Comparison of ENCODE assay signal across 13 cellular contexts in genomic region chr6:5174756-5175155, GRCh38.
DNase-seq lines count a peak whose midpoint lies in the region; ATAC-seq, FAIRE-seq and TF ChIP-seq lines count a peak whose summit lies in the region.
"Had no signal": no experiment of that assay in that cellular context is flagged by ENCODE, and none has a peak within 500 bp of the region (broad histone marks: within the 10 kb centered on the region; RNA-seq: fewer than 3 reads in every experiment).

No MANE protein-coding gene starts in this region.

- no peaks in the 10 kb centered on the region for H3K36me3 ChIP-seq in CD4-positive, CD25-positive, alpha-beta regulatory T cell (ENCODE audit: control insufficient read depth, insufficient read depth, low read length)
- H3K36me3 ChIP-seq in HepG2 (replicated peaks in 1 of 2; ENCODE audit: control insufficient read depth in 1 of 2, insufficient read depth in 2 of 2, low read length in 2 of 2) = 0 out of 5 replicates have a peak, but pooled peaks cover 0 to 1% of the 10 kb centered on the region in 2 experiments
- H3K36me3 ChIP-seq: colonic mucosa had no signal

- no peak overlapping the region for H2AFZ ChIP-seq in HepG2 (ENCODE audit: low read length)

- H3K36me3 Mint-ChIP-seq in CD4-positive, CD25-positive, alpha-beta regulatory T cell = no peaks in the 10 kb centered on the region
- peaks cover 6% of the 10 kb centered on the region for H3K36me3 Mint-ChIP-seq in T-helper 1 cell treated with Interleukin-12 subunit alpha and Interleukin-12 subunit beta and Interleukin-4 antibody, amounts not matched to agents 30 μg/mL and 1 μg/mL, for 36 hours (ENCODE audit: low read depth)
- no peaks in the 10 kb centered on the region for H3K36me3 Mint-ChIP-seq in CD14-positive monocyte

- TF ChIP-seq POLR2A in HepG2 (IDR thresholded peaks at IDR 0.05; ENCODE audit: insufficient read depth in 1 of 2, low read depth in 2 of 2, low read length in 2 of 2) = no peak

- peak overlapping the region; percentile 10 to 82 (median 72) for H3K4me3 Mint-ChIP-seq in CD4-positive, CD25-positive, alpha-beta regulatory T cell
- H3K4me3 Mint-ChIP-seq in T-helper 1 cell treated with Interleukin-12 subunit alpha and Interleukin-12 subunit beta and Interleukin-4 antibody, amounts not matched to agents 30 μg/mL and 1 μg/mL, for 36 hours = peak overlapping the region; percentile 56
- H3K4me3 Mint-ChIP-seq in CD14-positive monocyte = no peak overlapping the region

- no peaks in the 10 kb centered on the region for H3K27me3 ChIP-seq in CD4-positive, CD25-positive, alpha-beta regulatory T cell (ENCODE audit: control insufficient read depth, insufficient read depth, low read length)
- H3K27me3 ChIP-seq in HepG2 (ENCODE audit: control insufficient read depth in 1 of 2, insufficient read depth in 2 of 2, low read length in 2 of 2) = no peaks in the 10 kb centered on the region
- H3K27me3 ChIP-seq: colonic mucosa had no signal

- H3K4me3 ChIP-seq in CD4-positive, CD25-positive, alpha-beta regulatory T cell (ENCODE audit: low read depth, low read length) = peak overlapping the region; percentile 75
- H3K4me3 ChIP-seq in HepG2 (replicated peaks in 1 of 3; ENCODE audit: insufficient read depth in 1 of 3, low read depth in 2 of 3, low read length in 3 of 3) = no peak overlapping the region
- H3K4me3 ChIP-seq: colonic mucosa had no signal

- no peaks in the 10 kb centered on the region for H3K9me3 ChIP-seq in CD4-positive, CD25-positive, alpha-beta regulatory T cell (ENCODE audit: control insufficient read depth in 2 of 2, low read length in 2 of 2)
- H3K9me3 ChIP-seq in HepG2 (ENCODE audit: low read length) = no peaks in the 10 kb centered on the region
- H3K9me3 ChIP-seq: colonic mucosa had no signal

- H3K4me1 Mint-ChIP-seq in CD4-positive, CD25-positive, alpha-beta regulatory T cell = peaks cover 21 to 64% (median 45%) of the 10 kb centered on the region in 4 donors
- peaks cover 46% of the 10 kb centered on the region for H3K4me1 Mint-ChIP-seq in T-helper 1 cell treated with Interleukin-12 subunit alpha and Interleukin-12 subunit beta and Interleukin-4 antibody, amounts not matched to agents 30 μg/mL and 1 μg/mL, for 36 hours (ENCODE audit: low read depth)
- H3K4me1 Mint-ChIP-seq in CD14-positive monocyte = peaks cover 27% of the 10 kb centered on the region

- intact Hi-C loops in HepG2 (cut with micrococcal nuclease; ENCODE audit: unreplicated experiment) = no loop called here
- intact Hi-C loops in CD14-positive monocyte (cut with micrococcal nuclease) = no loop called here

- peak in 1 of 2 donors; percentile 46 for ATAC-seq in CD4-positive, CD25-positive, alpha-beta regulatory T cell (ENCODE audit: low read depth in 2 of 2)
- ATAC-seq in GM21390 (IDR thresholded peaks at IDR 0.05; ENCODE audit: unreplicated experiment) (peak; percentile 8), HepG2 (no peak)

- no peaks in the 10 kb centered on the region for H3K27me3 Mint-ChIP-seq in CD4-positive, CD25-positive, alpha-beta regulatory T cell
- H3K27me3 Mint-ChIP-seq in T-helper 1 cell treated with Interleukin-12 subunit alpha and Interleukin-12 subunit beta and Interleukin-4 antibody, amounts not matched to agents 30 μg/mL and 1 μg/mL, for 36 hours (ENCODE audit: low read depth) = no peaks in the 10 kb centered on the region
- peaks cover 0 to 2% (median 1%) of the 10 kb centered on the region in 3 donors for H3K27me3 Mint-ChIP-seq in CD14-positive monocyte (ENCODE audit: low read depth in 3 of 3)

- H4K20me1 ChIP-seq in HepG2 (ENCODE audit: insufficient read depth, low read length) = no peaks in the 10 kb centered on the region

- H3K9ac ChIP-seq in HepG2 (ENCODE audit: insufficient read depth, low read depth, low read length) = no peak overlapping the region

- no peak for TF ChIP-seq EP300 in HepG2 (IDR thresholded peaks at IDR 0.05; ENCODE audit: low read depth in 2 of 2, low read length in 2 of 2)
- no peak for TF ChIP-seq EP300 in HepG2 (CRISPR knock-in tag; IDR thresholded peaks at IDR 0.05; ENCODE audit: borderline replicate concordance)

- in situ Hi-C loops in HepG2 (cut with HindIII; ENCODE audit: extremely low pct_ligation_motif_present, low pct_unique_long_range_greater_than_20kb) = no loop called here

- FAIRE-seq in HepG2 (lab: Jason Lieb, UNC) = peak; percentile 12

- POLR2A ChIA-PET in HepG2 (lab: Yijun Ruan, JAX) = no interaction called here

- H3K27ac Mint-ChIP-seq in CD4-positive, CD25-positive, alpha-beta regulatory T cell = peak overlapping the region; percentile 76 to 90 (median 85)
- peak overlapping the region; percentile 88 for H3K27ac Mint-ChIP-seq in T-helper 1 cell treated with Interleukin-12 subunit alpha and Interleukin-12 subunit beta and Interleukin-4 antibody, amounts not matched to agents 30 μg/mL and 1 μg/mL, for 36 hours
- H3K27ac Mint-ChIP-seq in CD14-positive monocyte = peak overlapping the region in 1 of 7 donors; percentile 57

- peaks cover 2% of the 10 kb centered on the region for H3K79me2 ChIP-seq in HepG2 (ENCODE audit: insufficient read depth, low read length)

- TF ChIP-seq RAD21 in HepG2 (CRISPR knock-in tag; IDR thresholded peaks at IDR 0.05) = no peak

- DNase-seq in CD4-positive, CD25-positive, alpha-beta regulatory T cell = peak in 2 of 3 donors; percentile 39 to 52
- no peak for DNase-seq in HepG2 (ENCODE audit: low spot score)
- DNase-seq in OCI-M1 (lab: John Stamatoyannopoulos, UW) = no peak
- DNase-seq in CD14-positive monocyte (ENCODE audit: low spot score) = no peak
- no peak for DNase-seq in activated effector memory CD4-positive, alpha-beta T cell treated with Interleukin-2 at 50 U/mL for 16 hours
- no peak for DNase-seq in DMS79 (lab: John Stamatoyannopoulos, UW)
- DNase-seq: colonic mucosa, foreskin fibroblast, kidney glomerular epithelial cell, NCI-H226, SHP77 treated with DMSO at 0.1 percent for 48 hours had no signal

- no TSS peak for BruUV-seq in HepG2 (replicated peaks; lab: Mats Ljungman, UMichigan)

- TF ChIP-seq CTCF in HepG2 (CRISPR knock-in tag; IDR thresholded peaks at IDR 0.05) (no peak), CD14-positive monocyte (IDR thresholded peaks at IDR 0.05) (no peak)

- peak overlapping the region; percentile 85 for H3K27ac ChIP-seq in CD4-positive, CD25-positive, alpha-beta regulatory T cell (ENCODE audit: insufficient read depth, low read length, poor library complexity, severe bottlenecking)
- no peak overlapping the region for H3K27ac ChIP-seq in HepG2 (ENCODE audit: extremely low read length, insufficient read depth, low read length)
- H3K27ac ChIP-seq: colonic mucosa had no signal

- H3K9me3 Mint-ChIP-seq in CD4-positive, CD25-positive, alpha-beta regulatory T cell = no peaks in the 10 kb centered on the region
- H3K9me3 Mint-ChIP-seq in T-helper 1 cell treated with Interleukin-12 subunit alpha and Interleukin-12 subunit beta and Interleukin-4 antibody, amounts not matched to agents 30 μg/mL and 1 μg/mL, for 36 hours = no peaks in the 10 kb centered on the region
- no peaks in the 10 kb centered on the region for H3K9me3 Mint-ChIP-seq in CD14-positive monocyte

- no peak overlapping the region for H3K4me2 ChIP-seq in HepG2 (ENCODE audit: low read depth, low read length)

- CTCF ChIA-PET in HepG2 (lab: Yijun Ruan, JAX; ENCODE audit: low intra/inter-chr PET ratio, low total read pairs) = no interaction called here

- WGBS in HepG2 (ENCODE audit: low lambda C conversion rate) = 97% methylated on average over 6 of the region's 6 CpGs

- H3K4me1 ChIP-seq in CD4-positive, CD25-positive, alpha-beta regulatory T cell (ENCODE audit: control insufficient read depth, insufficient read depth, low read length, poor library complexity, severe bottlenecking) = peaks cover 23% of the 10 kb centered on the region
- no peaks in the 10 kb centered on the region for H3K4me1 ChIP-seq in HepG2 (ENCODE audit: insufficient read depth, low read length)
- H3K4me1 ChIP-seq: colonic mucosa had no signal

TF ChIP-seq in HepG2, 621 proteins besides CTCF, POLR2A, EP300 and RAD21 (continues in another document):
- no peak for TF ChIP-seq MLXIP (CRISPR knock-in tag; IDR thresholded peaks at IDR 0.05; ENCODE audit: borderline replicate concordance)
- TF ChIP-seq STAT5B (CRISPR knock-in tag; IDR thresholded peaks at IDR 0.05) = no peak
- no peak for TF ChIP-seq DPF2 (CRISPR knock-in tag; IDR thresholded peaks at IDR 0.05; ENCODE audit: borderline replicate concordance, low read depth)
- TF ChIP-seq SIX4 (CRISPR knock-in tag; IDR thresholded peaks at IDR 0.05) = no peak
- TF ChIP-seq RORA (CRISPR knock-in tag; IDR thresholded peaks at IDR 0.05) = no peak
- TF ChIP-seq ZNF577 (CRISPR knock-in tag; IDR thresholded peaks at IDR 0.05; ENCODE audit: borderline replicate concordance, low read depth) = no peak
- no peak for TF ChIP-seq ELF1 (CRISPR knock-in tag; IDR thresholded peaks at IDR 0.05)
- no peak for TF ChIP-seq SNRNP70 (IDR thresholded peaks at IDR 0.05; ENCODE audit: low read depth, low read length)
- no peak for TF ChIP-seq TBX3 (IDR thresholded peaks at IDR 0.05; ENCODE audit: borderline replicate concordance)
- no peak for TF ChIP-seq ZNF75D (CRISPR knock-in tag; IDR thresholded peaks at IDR 0.05; ENCODE audit: borderline replicate concordance)
- no peak for TF ChIP-seq ZNF552 (CRISPR knock-in tag; IDR thresholded peaks at IDR 0.05; ENCODE audit: borderline replicate concordance)
- TF ChIP-seq CC2D1A (CRISPR knock-in tag; IDR thresholded peaks at IDR 0.05) = no peak

Comparison
In these comparisons a context has a peak if more than half of its experiments do, and no peak if none do; other contexts are left out.
1. DNase-seq: peak in CD4-positive, CD25-positive, alpha-beta regulatory T cell (2 of 3); none in HepG2 (single experiment), OCI-M1 (single experiment), CD14-positive monocyte (single experiment), activated effector memory CD4-positive, alpha-beta T cell treated with Interleukin-2 at 50 U/mL for 16 hours (single experiment) and DMS79 (single experiment).
2. H3K4me3 Mint-ChIP-seq: peak in CD4-positive, CD25-positive, alpha-beta regulatory T cell (4 of 4) and T-helper 1 cell treated with Interleukin-12 subunit alpha and Interleukin-12 subunit beta and Interleukin-4 antibody, amounts not matched to agents 30 μg/mL and 1 μg/mL, for 36 hours (single experiment); none in CD14-positive monocyte (0 of 2).